In the genomic region with DNA sequence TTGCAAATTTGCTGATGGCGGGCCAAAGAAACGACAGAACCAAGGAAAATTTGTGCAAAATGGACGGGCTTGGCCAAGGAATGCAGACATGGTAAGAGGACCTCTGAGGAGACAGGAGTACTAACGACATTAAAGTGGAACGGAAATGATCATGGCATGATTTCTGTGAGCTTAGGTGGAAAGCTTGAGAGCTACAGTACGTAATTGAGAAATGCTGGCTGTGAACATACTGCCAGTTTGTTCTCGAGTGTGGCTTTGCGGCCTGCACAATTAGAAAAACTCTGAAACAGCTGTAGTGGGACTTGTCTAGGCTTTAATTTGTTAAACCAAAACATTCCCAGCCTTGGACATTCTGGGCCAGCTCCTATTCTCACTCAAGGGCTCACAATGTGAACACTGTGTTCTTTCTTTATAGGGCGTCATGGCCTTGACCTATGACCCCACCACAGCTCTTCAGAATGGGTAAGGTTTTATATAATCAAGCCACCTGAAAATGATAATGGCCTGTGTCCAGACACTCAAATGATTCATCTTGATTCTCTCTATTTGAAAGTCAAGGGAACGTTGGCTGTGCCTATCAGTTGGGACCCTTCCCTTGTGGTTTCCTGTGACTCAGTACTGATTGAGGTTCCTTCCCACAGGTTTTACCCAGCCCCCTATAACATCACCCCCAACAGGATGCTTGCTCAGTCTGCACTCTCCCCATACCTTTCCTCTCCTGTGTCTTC, we compare ENCODE assay signal across 9 cellular contexts. TPM values are rescaled to one million over a fixed set of nuclear protein-coding genes. Genes with fewer than 3 reads are reported as not detected.
DNase-seq lines count a peak whose midpoint lies in the region; ATAC-seq and TF ChIP-seq lines count a peak whose summit lies in the region.
"Had no signal": no experiment of that assay in that cellular context is flagged by ENCODE, and none has a peak within 500 bp of the region (broad histone marks: within the 10 kb centered on the region; RNA-seq: fewer than 3 reads in every experiment).

No MANE protein-coding gene starts in this region.

- H3K36me3 Mint-ChIP-seq in CD8-positive, alpha-beta memory T cell = no peaks in the 10 kb centered on the region
- no peaks in the 10 kb centered on the region for H3K36me3 Mint-ChIP-seq in activated naive CD4-positive, alpha-beta T cell treated with anti-CD3 and anti-CD28 coated beads, Interleukin-2, amount 10 ng/mL, durations not matched to agents 7 days and 5 days

- H2AFZ ChIP-seq in Loucy (ENCODE audit: low read length) = peak overlapping the region; percentile 9; the same call in 1 of the 2 replicates

- H3K4me2 ChIP-seq in Loucy (ENCODE audit: low read depth, low read length, poor library complexity, severe bottlenecking) = peak overlapping the region; percentile 63

- H3K27me3 Mint-ChIP-seq in CD8-positive, alpha-beta memory T cell = no peaks in the 10 kb centered on the region
- H3K27me3 Mint-ChIP-seq in activated naive CD4-positive, alpha-beta T cell treated with anti-CD3 and anti-CD28 coated beads, Interleukin-2, amount 10 ng/mL, durations not matched to agents 7 days and 5 days = no peaks in the 10 kb centered on the region

- DNase-seq in CD8-positive, alpha-beta memory T cell = peak in 4 of 5 donors; percentile 10 to 62 (median 38)
- DNase-seq in activated naive CD4-positive, alpha-beta T cell treated with anti-CD3 and anti-CD28 coated beads, Interleukin-2, amount 10 ng/mL, durations not matched to agents 7 days and 5 days = peak; percentile 28
- peak; percentile 30 to 90 for DNase-seq in lung microvascular endothelial cell (ENCODE audit: low read depth in 2 of 2)
- no peak for DNase-seq in DMS114 treated with DMSO at 0.1 percent for 48 hours (lab: John Stamatoyannopoulos, UW; ENCODE audit: unreplicated experiment)
- DNase-seq in NCI-H1417 treated with DMSO at 0.1 percent for 48 hours (lab: John Stamatoyannopoulos, UW) = no peak

- POLR2A ChIA-PET in CD8-positive, alpha-beta memory T cell (lab: Charles Lee) = interaction anchor here (0.6 to 0.7 kb wide), 2 partner anchors 8 to 60 kb away, joined by 5 to 9 read pairs; a partner anchor contains a TSS

- H3K9me3 ChIP-seq in CD8-positive, alpha-beta memory T cell (ENCODE audit: low read length) = no peaks in the 10 kb centered on the region
- H3K9me3 ChIP-seq in Loucy (ENCODE audit: insufficient read depth, low read depth, low read length) = no peaks in the 10 kb centered on the region

- H3K4me3 ChIP-seq in CD8-positive, alpha-beta memory T cell (ENCODE audit: low read length) = no peak overlapping the region
- peak overlapping the region; percentile 51 for H3K4me3 ChIP-seq in Loucy (ENCODE audit: low read length, poor library complexity, severe bottlenecking)

- H3F3A ChIP-seq in Loucy (ENCODE audit: low read depth) = peaks cover 14% of the 10 kb centered on the region

- H3K27me3 ChIP-seq in CD8-positive, alpha-beta memory T cell (ENCODE audit: insufficient read depth, low read length, poor library complexity, severe bottlenecking) = no peaks in the 10 kb centered on the region
- no peaks in the 10 kb centered on the region for H3K27me3 ChIP-seq in Loucy (ENCODE audit: insufficient read depth, low read length, poor library complexity, severe bottlenecking)

- H3K79me2 ChIP-seq in Loucy (ENCODE audit: insufficient read depth, low read length) = no peaks in the 10 kb centered on the region

- no peaks in the 10 kb centered on the region for H3K9me2 ChIP-seq in Loucy (replicated peaks; ENCODE audit: low read depth, low read length)

- peak overlapping the region in 6 of 7 donors; percentile 8 to 41 (median 32) for H3K4me3 Mint-ChIP-seq in CD8-positive, alpha-beta memory T cell
- H3K4me3 Mint-ChIP-seq in activated naive CD4-positive, alpha-beta T cell treated with anti-CD3 and anti-CD28 coated beads, Interleukin-2, amount 10 ng/mL, durations not matched to agents 7 days and 5 days = no peak overlapping the region

- no peaks in the 10 kb centered on the region for H3K9me3 Mint-ChIP-seq in CD8-positive, alpha-beta memory T cell
- H3K9me3 Mint-ChIP-seq in activated naive CD4-positive, alpha-beta T cell treated with anti-CD3 and anti-CD28 coated beads, Interleukin-2, amount 10 ng/mL, durations not matched to agents 7 days and 5 days = no peaks in the 10 kb centered on the region

- H3K4me1 ChIP-seq in CD8-positive, alpha-beta memory T cell (ENCODE audit: insufficient read depth, low read length) = peaks cover 18% of the 10 kb centered on the region
- peaks cover 29% of the 10 kb centered on the region for H3K4me1 ChIP-seq in Loucy (ENCODE audit: insufficient read depth, low read length, poor library complexity, severe bottlenecking)

- H3K36me3 ChIP-seq in CD8-positive, alpha-beta memory T cell (ENCODE audit: insufficient read depth, low read length) = no peaks in the 10 kb centered on the region
- no peaks in the 10 kb centered on the region for H3K36me3 ChIP-seq in Loucy (ENCODE audit: insufficient read depth, low read length)

- H3K4me1 Mint-ChIP-seq in CD8-positive, alpha-beta memory T cell = peaks cover 17 to 26% (median 18%) of the 10 kb centered on the region in 3 donors
- peaks cover 27% of the 10 kb centered on the region for H3K4me1 Mint-ChIP-seq in activated naive CD4-positive, alpha-beta T cell treated with anti-CD3 and anti-CD28 coated beads, Interleukin-2, amount 10 ng/mL, durations not matched to agents 7 days and 5 days

- CTCF ChIA-PET in CD8-positive, alpha-beta memory T cell (lab: Charles Lee) = interaction anchor here (1.0 to 2.0 kb wide), 7 partner anchors 10 to 75 kb away, joined by 3 to 12 read pairs (median 6); a partner anchor contains a TSS
- CTCF ChIA-PET in activated naive CD4-positive, alpha-beta T cell treated with anti-CD3 and anti-CD28 coated beads, Interleukin-2, amount 10 ng/mL, durations not matched to agents 7 days and 5 days (lab: Charles Lee) = interaction anchor here (0.6 to 2.3 kb wide), 8 partner anchors 9 to 424 kb away, joined by 3 to 15 read pairs (median 6); no protein-coding TSS in a partner anchor

- peak overlapping the region; percentile 68 for H3K9ac ChIP-seq in Loucy (ENCODE audit: low read depth, low read length, poor library complexity, severe bottlenecking)

- H3K27ac ChIP-seq in CD8-positive, alpha-beta memory T cell (ENCODE audit: low read depth, low read length) = no peak overlapping the region

- H4K20me1 ChIP-seq in Loucy (ENCODE audit: insufficient read depth, low read length, poor library complexity, severe bottlenecking) = no peaks in the 10 kb centered on the region

- ATAC-seq in GM19467 (IDR thresholded peaks at IDR 0.05; ENCODE audit: unreplicated experiment) (no peak), GM21423 (IDR thresholded peaks at IDR 0.05; ENCODE audit: unreplicated experiment) (no peak)
- ATAC-seq: esophagus mucosa had no signal

- 0 out of 2 replicates have a peak, but pooled peaks have one; percentile 8 for TF ChIP-seq CTCF in Loucy (conservative IDR thresholded peaks at IDR 0.05; ENCODE audit: low read length)

- peak overlapping the region; percentile 31 to 97 (median 86) for H3K27ac Mint-ChIP-seq in CD8-positive, alpha-beta memory T cell
- H3K27ac Mint-ChIP-seq in activated naive CD4-positive, alpha-beta T cell treated with anti-CD3 and anti-CD28 coated beads, Interleukin-2, amount 10 ng/mL, durations not matched to agents 7 days and 5 days = peak overlapping the region; percentile 81

RNA-seq across cellular contexts. Expression of a gene that starts 48.5 kb away (rescaled TPM):
- total RNA-seq in CD8-positive, alpha-beta memory T cell = 10 to 100 TPM; 87.3 to 89.1 TPM
- polyA plus RNA-seq in CD8-positive, alpha-beta memory T cell = 36.4 TPM
- total RNA-seq in lung microvascular endothelial cell = 15.9 and 22.6 TPM in 2 replicates

RNA-seq across cellular contexts. Expression of a gene that starts 60.0 kb away (rescaled TPM):
- total RNA-seq in CD8-positive, alpha-beta memory T cell = 1 to 10 TPM; 3.5 to 4.7 TPM
- polyA plus RNA-seq in CD8-positive, alpha-beta memory T cell = 1.4 TPM
- 26.2 and 33.1 TPM in 2 replicates for total RNA-seq in lung microvascular endothelial cell

Comparison
In these comparisons a context has a peak if more than half of its experiments do, and no peak if none do; other contexts are left out.
1. DNase-seq: peak in CD8-positive, alpha-beta memory T cell (4 of 5), activated naive CD4-positive, alpha-beta T cell treated with anti-CD3 and anti-CD28 coated beads, Interleukin-2, amount 10 ng/mL, durations not matched to agents 7 days and 5 days (single experiment) and lung microvascular endothelial cell (2 of 2); none in DMS114 treated with DMSO at 0.1 percent for 48 hours (single experiment) and NCI-H1417 treated with DMSO at 0.1 percent for 48 hours (single experiment).